1 cellular context compared by ENCODE assay signal in genomic region chr6:107715523-107716321, GRCh38.
TF ChIP-seq lines count a peak whose summit lies in the region.

No MANE protein-coding gene starts in this region.

TF ChIP-seq in HCT116, 20 proteins besides CTCF, POLR2A, EP300 and RAD21 (continued from another document):
- TF ChIP-seq REST (IDR thresholded peaks at IDR 0.05; ENCODE audit: low read depth) (no peak), ZFX (IDR thresholded peaks at IDR 0.05) (no peak), SIN3A (IDR thresholded peaks at IDR 0.05; ENCODE audit: low read depth) (no peak), EZH2phosphoT487 (IDR thresholded peaks at IDR 0.05; ENCODE audit: borderline replicate concordance) (no peak), SRF (IDR thresholded peaks at IDR 0.05; ENCODE audit: low read depth) (no peak), CBX3 (IDR thresholded peaks at IDR 0.05; ENCODE audit: low read depth) (no peak), YY1 (IDR thresholded peaks at IDR 0.05; ENCODE audit: extremely low read depth, insufficient replicate concordance, low read depth, low read length) (no peak), POLR2AphosphoS5 (IDR thresholded peaks at IDR 0.05; ENCODE audit: low read depth, low read length) (no peak)
